19 cellular contexts compared by ENCODE assay signal in the genomic region with DNA sequence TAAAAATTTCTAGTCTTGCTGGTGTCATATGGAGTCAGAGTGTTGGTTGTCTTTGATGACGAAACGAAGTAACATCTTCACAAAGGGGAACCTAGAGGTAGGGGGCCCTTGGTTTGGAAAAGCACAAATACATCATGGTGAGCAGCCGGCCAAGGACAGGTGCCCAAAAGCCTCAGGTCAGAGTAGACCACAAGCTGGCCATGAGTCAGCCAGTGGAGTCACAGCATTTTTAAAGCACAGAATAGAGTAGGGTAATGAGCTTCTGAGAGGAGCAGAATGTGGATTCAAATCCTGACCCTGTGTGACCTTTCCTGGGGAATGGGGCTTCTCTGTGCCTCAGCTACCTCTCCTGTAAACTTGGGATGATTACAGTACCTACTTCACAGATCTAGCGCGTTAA. TPM values are rescaled to one million over a fixed set of nuclear protein-coding genes. Genes with fewer than 3 reads are reported as not detected.
DNase-seq lines count a peak whose midpoint lies in the region; ATAC-seq and TF ChIP-seq lines count a peak whose summit lies in the region.
"Had no signal": no experiment of that assay in that cellular context is flagged by ENCODE, and none has a peak within 500 bp of the region (broad histone marks: within the 10 kb centered on the region; RNA-seq: fewer than 3 reads in every experiment).

No MANE protein-coding gene starts in this region.

- H3K9me3 ChIP-seq in left ventricle myocardium inferior (replicated peaks) (peaks cover 8% of the 10 kb centered on the region), skeletal muscle tissue (ENCODE audit: control insufficient read depth in 3 of 3, low read length in 3 of 3) (no peaks in the 10 kb centered on the region)

- DNase-seq in left ventricle myocardium inferior = no peak
- DNase-seq in Right ventricle myocardium inferior (ENCODE audit: missing footprints) = no peak
- DNase-seq in M059J (ENCODE audit: low read depth) = peak; percentile 63
- DNase-seq in kidney tubule cell (ENCODE audit: low spot score) = peak; percentile 43
- DNase-seq in NCI-H1092 (lab: John Stamatoyannopoulos, UW) = no peak
- DNase-seq in T-helper 9 cell = no peak
- DNase-seq: CD8-positive, alpha-beta memory T cell; NCI-H1417 treated with DMSO at 0.1 percent for 48 hours; NCI-H1930; NCI-H226; NCI-H524; NCI-H82; OCI-M1 had no signal

- TF ChIP-seq CTCF in left ventricle myocardium inferior (IDR thresholded peaks at IDR 0.05; ENCODE audit: borderline replicate concordance) = no peak

- intact Hi-C loops in left ventricle myocardium inferior (cut with micrococcal nuclease) (no loop called here), Right ventricle myocardium inferior (cut with DNase I) (loop anchor here (10.0 kb wide), 1 partner anchor 185 kb away; no protein-coding TSS in a partner anchor)

- H3K9ac ChIP-seq in skeletal muscle tissue (ENCODE audit: low read depth in 1 of 3, low read length in 3 of 3) = peak overlapping the region in 2 of 3 donors; percentile 57 to 76

- ATAC-seq in Right ventricle myocardium inferior = no peak
- ATAC-seq: GM23338, HCT116, K562 had no signal

- H3K27ac ChIP-seq in left ventricle myocardium inferior (replicated peaks) (peak overlapping the region; percentile 89), skeletal muscle tissue (ENCODE audit: low read depth, low read length) (peak overlapping the region; percentile 96)
- H3K27ac ChIP-seq: RWPE1, SJCRH30 had no signal

- H3K27me3 ChIP-seq in left ventricle myocardium inferior (ENCODE audit: low read depth) (peaks cover 19% of the 10 kb centered on the region), skeletal muscle tissue (ENCODE audit: control insufficient read depth in 3 of 3, insufficient read depth in 3 of 3, low read length in 3 of 3) (peaks cover 0 to 10% (median 0%) of the 10 kb centered on the region in 3 donors)

- H3K36me3 ChIP-seq in left ventricle myocardium inferior (no peaks in the 10 kb centered on the region), skeletal muscle tissue (ENCODE audit: control insufficient read depth in 3 of 3, insufficient read depth in 3 of 3, low read length in 3 of 3) (no peaks in the 10 kb centered on the region)
- H3K36me3 ChIP-seq: SJCRH30 had no signal

- H3K4me1 ChIP-seq in left ventricle myocardium inferior = peaks cover 66% of the 10 kb centered on the region
- peaks cover 47 to 61% (median 57%) of the 10 kb centered on the region in 3 donors for H3K4me1 ChIP-seq in skeletal muscle tissue (ENCODE audit: control insufficient read depth in 3 of 3, insufficient read depth in 3 of 3, low read length in 3 of 3)
- H3K4me1 ChIP-seq: SJCRH30 had no signal

- no peak overlapping the region for H3K4me3 ChIP-seq in left ventricle myocardium inferior
- peak overlapping the region in 2 of 3 donors; percentile 4 to 41 for H3K4me3 ChIP-seq in skeletal muscle tissue (ENCODE audit: low read length in 3 of 3)
- H3K4me3 ChIP-seq: GM23338, K562, SJCRH30 had no signal

RNA-seq across cellular contexts. Expression of a gene that starts 5.3 kb away (rescaled TPM):
- total RNA-seq in left ventricle myocardium inferior (98.0 TPM), Right ventricle myocardium inferior (95.4 TPM), skeletal muscle tissue (4.7 TPM)
- total RNA-seq in M059J (2014; rRNA removed; shearing (Covaris generic)) = 0.49 TPM in 1 of 2 replicates, not detected in the other
- total RNA-seq: GM23338 had no signal

Comparison
In these comparisons a context has a peak if more than half of its experiments do, and no peak if none do; other contexts are left out.
1. DNase-seq: peak in M059J (single experiment) and kidney tubule cell (single experiment); none in left ventricle myocardium inferior (single experiment), Right ventricle myocardium inferior (single experiment), NCI-H1092 (single experiment) and T-helper 9 cell (single experiment).
2. RNA of a gene that starts 5.3 kb away (total RNA-seq): 98.0 TPM in left ventricle myocardium inferior (single experiment) and 95.4 TPM in Right ventricle myocardium inferior (single experiment); 4.7 TPM in skeletal muscle tissue (single experiment) and 0.49 TPM in M059J; every median in the first group is over 10 times any median in the second.